ENCODE assay signal across 24 cellular contexts in genomic region chr1:46412853-46413595, GRCh38. TPM values are rescaled to one million over a fixed set of nuclear protein-coding genes. Genes with fewer than 3 reads are reported as not detected.
DNase-seq lines count a peak whose midpoint lies in the region; ATAC-seq and TF ChIP-seq lines count a peak whose summit lies in the region.
"Had no signal": no experiment of that assay in that cellular context is flagged by ENCODE, and none has a peak within 500 bp of the region (broad histone marks: within the 10 kb centered on the region; RNA-seq: fewer than 3 reads in every experiment).

No MANE protein-coding gene starts in this region.

- H3K4me1 Mint-ChIP-seq in CD4-positive, alpha-beta T cell (ENCODE audit: low read depth) = no peaks in the 10 kb centered on the region

- CTCF ChIA-PET in CD4-positive, alpha-beta T cell (lab: Charles Lee) = no interaction called here

- peaks cover 0 to 38% of the 10 kb centered on the region in 2 donors for H3K36me3 ChIP-seq in psoas muscle (ENCODE audit: insufficient read depth in 1 of 2, low read depth in 1 of 2)
- H3K36me3 ChIP-seq: HAP-1 had no signal

- intact Hi-C loops in CD4-positive, alpha-beta T cell (cut with DNase I, micrococcal nuclease) = no loop called here
- intact Hi-C loops in dorsolateral prefrontal cortex (cut with DNase I) (no loop called here), psoas muscle (cut with DNase I) (no loop called here)

- ATAC-seq in CD4-positive, alpha-beta T cell (ENCODE audit: poor library complexity) = no peak
- ATAC-seq in GM21717 (IDR thresholded peaks at IDR 0.05; ENCODE audit: unreplicated experiment) (peak; percentile 14), psoas muscle (peak; percentile 33 to 44 (median 38)), HG03175 (IDR thresholded peaks at IDR 0.05; ENCODE audit: unreplicated experiment) (no peak)

- no peaks in the 10 kb centered on the region for H3K9me3 Mint-ChIP-seq in CD4-positive, alpha-beta T cell
- H3K9me3 Mint-ChIP-seq: activated T-cell treated with anti-CD3 and anti-CD28 coated beads, Interleukin-2, amount 50 U/mL, for 4 hours had no signal

- POLR2A ChIA-PET in CD4-positive, alpha-beta T cell (lab: Charles Lee) = interaction anchor here (1.3 kb wide), 1 partner anchor 10 kb away, joined by 5 read pairs; no protein-coding TSS in a partner anchor

- H3K4me3 ChIP-seq in dorsolateral prefrontal cortex (no peak overlapping the region), psoas muscle (no peak overlapping the region)
- H3K4me3 ChIP-seq: BLaER1, HAP-1, prostate gland, SK-N-MC had no signal

- H3K36me3 Mint-ChIP-seq in CD4-positive, alpha-beta T cell (ENCODE audit: low read depth) = peaks cover 4% of the 10 kb centered on the region

- H3K27ac ChIP-seq in CD4-positive, alpha-beta T cell (ENCODE audit: low read depth, low read length) = no peak overlapping the region
- peak overlapping the region in 47 of 59 donors; percentile 6 to 74 (median 54) for H3K27ac ChIP-seq in dorsolateral prefrontal cortex
- H3K27ac ChIP-seq in psoas muscle = no peak overlapping the region
- H3K27ac ChIP-seq: BLaER1, epithelial cell of prostate, HL-60, neutrophil, prostate gland, RWPE1, SK-N-MC had no signal

- no peak for DNase-seq in CD4-positive, alpha-beta T cell
- DNase-seq in dorsolateral prefrontal cortex = peak in 1 of 10 donors; percentile 44
- DNase-seq in psoas muscle = peak in 1 of 2 donors; percentile 42
- no peak for DNase-seq in putamen (ENCODE audit: low spot score)
- DNase-seq in GM19240 (ENCODE audit: insufficient read length, low spot score) = no peak
- no peak for DNase-seq in CD1c-positive myeloid dendritic cell (ENCODE audit: extremely low spot score)
- DNase-seq: activated naive CD4-positive, alpha-beta T cell; activated T-cell treated with anti-CD3 and anti-CD28 coated beads, Interleukin-2, amount 50 U/mL, for 4 hours; DMS79; effector CD4-positive, alpha-beta T cell; GF-D8; NCI-H1436; NCI-H2081 treated with DMSO at 0.1 percent for 48 hours; NCI-H345 had no signal

- H3K4me3 Mint-ChIP-seq in CD4-positive, alpha-beta T cell = no peak overlapping the region
- H3K4me3 Mint-ChIP-seq: activated T-cell treated with anti-CD3 and anti-CD28 coated beads, Interleukin-2, amount 50 U/mL, for 4 hours had no signal

- no peaks in the 10 kb centered on the region for H3K4me1 ChIP-seq in psoas muscle
- H3K4me1 ChIP-seq: HAP-1, prostate gland had no signal

- peak overlapping the region; percentile 21 for H3K27ac Mint-ChIP-seq in CD4-positive, alpha-beta T cell

- 60 to 74% (median 66%) methylated on average over 13 of the region's 13 CpGs for WGBS in psoas muscle, 3 donors

- no peaks in the 10 kb centered on the region for H3K27me3 ChIP-seq in CD4-positive, alpha-beta T cell (ENCODE audit: control insufficient read depth, insufficient read depth, low read length)
- H3K27me3 ChIP-seq in dorsolateral prefrontal cortex (no peaks in the 10 kb centered on the region), psoas muscle (ENCODE audit: insufficient read depth in 3 of 3, low read length in 2 of 3) (no peaks in the 10 kb centered on the region)
- H3K27me3 ChIP-seq: BLaER1, neutrophil had no signal

- no peaks in the 10 kb centered on the region for H3K9me3 ChIP-seq in CD4-positive, alpha-beta T cell (ENCODE audit: control insufficient read depth, low read length)
- H3K9me3 ChIP-seq in psoas muscle = no peaks in the 10 kb centered on the region
- H3K9me3 ChIP-seq: BLaER1, HAP-1, neutrophil, prostate gland had no signal

- no peaks in the 10 kb centered on the region for H3K27me3 Mint-ChIP-seq in CD4-positive, alpha-beta T cell

- TF ChIP-seq CTCF in CD4-positive, alpha-beta T cell (IDR thresholded peaks at IDR 0.05) = no peak
- TF ChIP-seq CTCF in dorsolateral prefrontal cortex (IDR thresholded peaks at IDR 0.05 in 54 of 56, conservative IDR thresholded peaks at IDR 0.05 in 2 of 56; ENCODE audit: low read depth in 1 of 56, partially characterized antibody in 56 of 56) = no peak
- TF ChIP-seq CTCF in psoas muscle (IDR thresholded peaks at IDR 0.05) = no peak

RNA-seq across cellular contexts. Expression of gene FAAH, which starts 18.9 kb away (rescaled TPM):
- total RNA-seq in CD4-positive, alpha-beta T cell = 10 to 100 TPM; 11.7 to 15.0 TPM
- total RNA-seq in dorsolateral prefrontal cortex = 100 to 1,000 TPM in 5 of 120 experiments, 10 to 100 TPM in 115; 42.0 to 138 (median 65.0) TPM
- 10 to 100 TPM in 1 of 4 donors, 1 to 10 TPM in 3; 5.0 to 11.0 (median 7.6) TPM for total RNA-seq in psoas muscle
- 1 to 10 TPM; 1.6 to 5.7 (median 5.1) TPM for polyA plus RNA-seq in psoas muscle

Comparison
In these comparisons a context has a peak if more than half of its experiments do, and no peak if none do; other contexts are left out.
1. ATAC-seq: peak in GM21717 (single experiment) and psoas muscle (4 of 4); none in CD4-positive, alpha-beta T cell (single experiment) and HG03175 (single experiment).
2. H3K27ac ChIP-seq: peak in dorsolateral prefrontal cortex (47 of 59); none in CD4-positive, alpha-beta T cell (single experiment) and psoas muscle (single experiment).